9 cellular contexts compared by ENCODE assay signal in the genomic region with DNA sequence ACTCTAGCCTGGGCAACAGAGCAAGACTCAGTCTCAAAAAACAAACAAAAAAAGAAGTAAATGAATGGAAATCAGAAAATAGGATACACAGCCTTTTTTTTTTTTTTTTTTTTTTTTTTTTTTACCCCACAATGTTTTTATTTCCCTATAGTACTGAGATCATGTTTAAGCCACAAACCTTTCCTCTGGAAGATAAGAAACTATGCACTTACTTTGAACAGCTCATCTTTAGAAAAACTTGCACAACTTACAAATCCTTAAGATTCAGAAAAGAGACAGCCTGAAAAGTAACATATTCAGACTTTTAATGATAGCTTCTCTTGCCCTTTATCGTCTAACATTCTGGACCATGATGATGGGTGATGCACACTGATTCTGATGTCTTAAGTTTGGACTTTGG.
DNase-seq lines count a peak whose midpoint lies in the region; ATAC-seq and TF ChIP-seq lines count a peak whose summit lies in the region.
"Had no signal": no experiment of that assay in that cellular context is flagged by ENCODE, and none has a peak within 500 bp of the region (broad histone marks: within the 10 kb centered on the region; RNA-seq: fewer than 3 reads in every experiment).

No MANE protein-coding gene starts in this region.

- peak overlapping the region; percentile 30 for H3K27ac Mint-ChIP-seq in chondrocyte (ENCODE audit: unreplicated experiment)
- peak overlapping the region; percentile 26 to 87 (median 80) for H3K27ac Mint-ChIP-seq in naive thymus-derived CD8-positive, alpha-beta T cell

- H3K27ac ChIP-seq in RWPE1 = peak overlapping the region; percentile 83
- H3K27ac ChIP-seq in thyroid gland = peak overlapping the region in 1 of 3 donors; percentile 24

- no peak overlapping the region for H3K4me3 ChIP-seq in thyroid gland (replicated peaks in 1 of 3)

- TF ChIP-seq CTCF in RWPE1 (conservative IDR thresholded peaks at IDR 0.05; ENCODE audit: low read depth) (no peak), chondrocyte (IDR thresholded peaks at IDR 0.05) (no peak), thyroid gland (IDR thresholded peaks at IDR 0.05) (no peak)

- H3K4me3 Mint-ChIP-seq in chondrocyte (ENCODE audit: unreplicated experiment) = no peak overlapping the region
- peak overlapping the region; percentile 6 to 61 (median 34) for H3K4me3 Mint-ChIP-seq in naive thymus-derived CD8-positive, alpha-beta T cell

- WGBS in thyroid gland, 2 donors = 83 to 100% methylated on average over 1 of the region's 1 CpG

- intact Hi-C loops in thyroid gland (cut with DNase I) = no loop called here

- no peaks in the 10 kb centered on the region for H3K27me3 ChIP-seq in thyroid gland

- no peaks in the 10 kb centered on the region for H3K27me3 Mint-ChIP-seq in chondrocyte (ENCODE audit: low read depth)
- H3K27me3 Mint-ChIP-seq in naive thymus-derived CD8-positive, alpha-beta T cell = no peaks in the 10 kb centered on the region

- H3K36me3 ChIP-seq in thyroid gland = peaks cover 5% of the 10 kb centered on the region in 2 donors

- H3K9me3 Mint-ChIP-seq in chondrocyte (ENCODE audit: low read depth) = no peaks in the 10 kb centered on the region
- no peaks in the 10 kb centered on the region for H3K9me3 Mint-ChIP-seq in naive thymus-derived CD8-positive, alpha-beta T cell

- H3K36me3 Mint-ChIP-seq in chondrocyte (ENCODE audit: low read depth) = peaks cover 12% of the 10 kb centered on the region
- peaks cover 5 to 69% (median 12%) of the 10 kb centered on the region in 3 donors for H3K36me3 Mint-ChIP-seq in naive thymus-derived CD8-positive, alpha-beta T cell

- DNase-seq in ELR (ENCODE audit: low read depth) (peak; percentile 8), RWPE1 (ENCODE audit: low spot score) (no peak), chondrocyte (ENCODE audit: low spot score) (no peak), mucosa of gallbladder (ENCODE audit: low spot score) (no peak), thyroid gland (no peak)
- peak in 2 of 10 donors; percentile 6 to 13 for DNase-seq in naive thymus-derived CD8-positive, alpha-beta T cell
- DNase-seq: NCI-H526 had no signal

- TF ChIP-seq POLR2A in thyroid gland (IDR thresholded peaks at IDR 0.05) = no peak

- POLR2A ChIA-PET in RWPE1 (lab: Yijun Ruan, JAX; ENCODE audit: low non-redundant PET) = no interaction called here
- POLR2A ChIA-PET in naive thymus-derived CD8-positive, alpha-beta T cell (lab: Charles Lee) = interaction anchor here (0.6 to 1.1 kb wide), 3 partner anchors 9 to 965 kb away, joined by 3 to 8 read pairs (median 4); no protein-coding TSS in a partner anchor

- ATAC-seq in naive thymus-derived CD8-positive, alpha-beta T cell = peak in 1 of 2 donors; percentile 55
- ATAC-seq in GM19023 (IDR thresholded peaks at IDR 0.05; ENCODE audit: unreplicated experiment) (no peak), GM19463 (IDR thresholded peaks at IDR 0.05; ENCODE audit: unreplicated experiment) (no peak)

- H3K4me1 ChIP-seq in thyroid gland = peaks cover 0 to 16% of the 10 kb centered on the region in 2 donors

- H3K4me1 Mint-ChIP-seq in chondrocyte (ENCODE audit: low read depth) = peaks cover 23% of the 10 kb centered on the region
- H3K4me1 Mint-ChIP-seq in naive thymus-derived CD8-positive, alpha-beta T cell = peaks cover 38 to 72% (median 59%) of the 10 kb centered on the region in 4 donors

- CTCF ChIA-PET in RWPE1 (lab: Yijun Ruan, JAX) = interaction anchor here (0.6 kb wide), 3 partner anchors 48 to 766 kb away, joined by 3 to 4 read pairs (median 3); no protein-coding TSS in a partner anchor

- no peaks in the 10 kb centered on the region for H3K9me3 ChIP-seq in thyroid gland
